ENCODE assay signal across 21 cellular contexts in the genomic region with DNA sequence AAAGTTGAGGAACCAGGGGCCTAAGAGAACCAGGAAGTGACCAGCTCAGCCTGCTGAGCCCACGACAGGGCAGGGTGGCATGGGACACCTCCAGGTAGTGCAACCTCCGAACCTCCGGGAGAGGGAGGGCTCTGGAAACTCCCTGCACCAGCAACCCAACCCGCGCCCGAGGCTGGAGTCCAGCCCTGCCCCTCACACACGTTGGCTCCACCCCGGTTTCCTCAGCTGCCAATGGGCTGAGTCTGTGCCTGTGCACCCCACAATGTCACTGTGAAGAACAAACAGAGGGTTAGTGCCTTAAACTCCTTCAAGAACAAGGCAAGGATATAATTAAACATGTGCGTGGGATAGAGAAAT. TPM values are rescaled to one million over a fixed set of nuclear protein-coding genes. Genes with fewer than 3 reads are reported as not detected.
DNase-seq lines count a peak whose midpoint lies in the region; ATAC-seq and TF ChIP-seq lines count a peak whose summit lies in the region.
"Had no signal": no experiment of that assay in that cellular context is flagged by ENCODE, and none has a peak within 500 bp of the region (broad histone marks: within the 10 kb centered on the region; RNA-seq: fewer than 3 reads in every experiment).

No MANE protein-coding gene starts in this region.

- WGBS in SK-N-SH (ENCODE audit: low lambda C conversion rate): 33% methylated on average over 4 of the region's 9 CpGs
- WGBS in endodermal cell (ENCODE audit: insufficient coverage in 1 of 2, insufficient read length in 1 of 2), 2 experiments: 61 to 71% methylated on average over 8 to 9 of the region's 9 CpGs

- no peaks in the 10 kb centered on the region for H3K9me2 ChIP-seq in SK-N-SH

- POLR2A ChIA-PET in SK-N-SH (lab: Yijun Ruan, JAX): interaction anchor here (0.7 kb wide), 1 partner anchor 9 kb away, joined by 3 read pairs; no protein-coding TSS in a partner anchor

- no peak overlapping the region for H3K4me2 ChIP-seq in SK-N-SH

- H3K9me3 Mint-ChIP-seq in endodermal cell: no peaks in the 10 kb centered on the region
- H3K9me3 Mint-ChIP-seq: CD4-positive, alpha-beta T cell had no signal

- DNase-seq in Right ventricle myocardium inferior (ENCODE audit: missing footprints) (peak; percentile 15), left ventricle myocardium inferior (no peak), SK-N-SH (peak; percentile 83), endodermal cell (peak; percentile 73), T-helper 17 cell (no peak)
- DNase-seq: activated CD8-positive, alpha-beta T cell treated with anti-CD3 and anti-CD28 coated beads, Interleukin-2, amount 10 ng/mL, durations not matched to agents 7 days and 5 days; activated T-cell treated with anti-CD3 and anti-CD28 coated beads, Interleukin-2, amount 50 U/mL, for 48 hours; CD4-positive, alpha-beta T cell; central memory CD4-positive, alpha-beta T cell; DND-41; NCI-H2107; NCI-H82; Peyer's patch; stimulated activated CD4-positive, alpha-beta T cell treated with anti-CD3 and anti-CD28 coated beads, Interleukin-4, amount 100 ng/mL, for 1 hour; SW 1271 had no signal

- H3K4me1 Mint-ChIP-seq in endodermal cell (peaks cover 30% of the 10 kb centered on the region), T-helper 17 cell (peaks cover 3% of the 10 kb centered on the region)

- H3K27me3 Mint-ChIP-seq in endodermal cell (ENCODE audit: insufficient read depth): peaks cover 11% of the 10 kb centered on the region
- H3K27me3 Mint-ChIP-seq in T-helper 17 cell: peaks cover 69% of the 10 kb centered on the region

- no peak for TF ChIP-seq CTCF in left ventricle myocardium inferior (IDR thresholded peaks at IDR 0.05; ENCODE audit: borderline replicate concordance)
- no peak for TF ChIP-seq CTCF in SK-N-SH (IDR thresholded peaks at IDR 0.05)
- no peak for TF ChIP-seq CTCF in endodermal cell (conservative IDR thresholded peaks at IDR 0.05)

- no peaks in the 10 kb centered on the region for H3F3A ChIP-seq in SK-N-SH (replicated peaks; ENCODE audit: insufficient read depth)

- no peaks in the 10 kb centered on the region for H3K9me3 ChIP-seq in left ventricle myocardium inferior (replicated peaks)
- H3K9me3 ChIP-seq in SK-N-SH: no peaks in the 10 kb centered on the region
- H3K9me3 ChIP-seq in endodermal cell (ENCODE audit: control insufficient read depth, low read length): no peaks in the 10 kb centered on the region
- no peaks in the 10 kb centered on the region for H3K9me3 ChIP-seq in T-helper 17 cell (ENCODE audit: control insufficient read depth, low read length, poor library complexity, severe bottlenecking)
- H3K9me3 ChIP-seq: Peyer's patch had no signal

- H4K20me1 ChIP-seq in SK-N-SH (ENCODE audit: insufficient read depth): no peaks in the 10 kb centered on the region

- ATAC-seq in Right ventricle myocardium inferior (no peak), GM19455 (IDR thresholded peaks at IDR 0.05; ENCODE audit: unreplicated experiment) (no peak), T-helper 17 cell (no peak), GM19023 (IDR thresholded peaks at IDR 0.05; ENCODE audit: unreplicated experiment) (no peak)
- ATAC-seq: activated CD8-positive, alpha-beta T cell treated with anti-CD3 and anti-CD28 coated beads, Interleukin-2, amount 10 ng/mL, durations not matched to agents 7 days and 5 days; left lobe of liver had no signal

- no peak for TF ChIP-seq RAD21 in SK-N-SH (IDR thresholded peaks at IDR 0.05; ENCODE audit: low read length)

- no peak overlapping the region for H3K27ac Mint-ChIP-seq in endodermal cell
- H3K27ac Mint-ChIP-seq in T-helper 17 cell: no peak overlapping the region
- H3K27ac Mint-ChIP-seq: activated CD8-positive, alpha-beta T cell treated with anti-CD3 and anti-CD28 coated beads, Interleukin-2, amount 10 ng/mL, durations not matched to agents 7 days and 5 days; CD4-positive, alpha-beta T cell had no signal

- H3K27me3 ChIP-seq in left ventricle myocardium inferior (ENCODE audit: low read depth) (peaks cover 100% of the 10 kb centered on the region), SK-N-SH (ENCODE audit: insufficient read depth) (no peaks in the 10 kb centered on the region; the same call in 1 of the 2 replicates), endodermal cell (ENCODE audit: control insufficient read depth, insufficient read depth, low read length, poor library complexity, severe bottlenecking) (no peaks in the 10 kb centered on the region)
- H3K27me3 ChIP-seq: Peyer's patch had no signal

- H3K36me3 Mint-ChIP-seq in endodermal cell (ENCODE audit: low read depth) (no peaks in the 10 kb centered on the region), T-helper 17 cell (ENCODE audit: low read depth) (peaks cover 8% of the 10 kb centered on the region)

- H3K4me3 ChIP-seq in left ventricle myocardium inferior (no peak overlapping the region), SK-N-SH (ENCODE audit: low read depth in 2 of 2, low read length in 1 of 2) (no peak overlapping the region), endodermal cell (ENCODE audit: low read length) (no peak overlapping the region)
- H3K4me3 ChIP-seq: Peyer's patch had no signal

- intact Hi-C loops in Right ventricle myocardium inferior (cut with DNase I): no loop called here
- intact Hi-C loops in left ventricle myocardium inferior (cut with micrococcal nuclease): no loop called here

- H3K4me3 Mint-ChIP-seq in endodermal cell: no peak overlapping the region
- H3K4me3 Mint-ChIP-seq in T-helper 17 cell: no peak overlapping the region
- H3K4me3 Mint-ChIP-seq: activated CD8-positive, alpha-beta T cell treated with anti-CD3 and anti-CD28 coated beads, Interleukin-2, amount 10 ng/mL, durations not matched to agents 7 days and 5 days; CD4-positive, alpha-beta T cell had no signal

- H3K9ac ChIP-seq in SK-N-SH: no peak overlapping the region
- H3K9ac ChIP-seq in endodermal cell (ENCODE audit: extremely low read depth, low read length, poor library complexity, severe bottlenecking): no peak overlapping the region

- no peak overlapping the region for H3K27ac ChIP-seq in left ventricle myocardium inferior (replicated peaks)
- H3K27ac ChIP-seq in SK-N-SH (ENCODE audit: low read depth in 2 of 2, low read length in 1 of 2): peak overlapping the region in 1 of 2 experiments; percentile 93; a peak in 2 of 4 replicates
- H3K27ac ChIP-seq in endodermal cell (ENCODE audit: low read depth, low read length): no peak overlapping the region
- peak overlapping the region; percentile 44 for H3K27ac ChIP-seq in temporal lobe (ENCODE audit: low read depth, low read length)
- H3K27ac ChIP-seq: Peyer's patch had no signal

- no peaks in the 10 kb centered on the region for H3K36me3 ChIP-seq in left ventricle myocardium inferior
- H3K36me3 ChIP-seq in SK-N-SH (replicated peaks in 1 of 2; ENCODE audit: control insufficient read depth in 1 of 2, insufficient read depth in 2 of 2, low read length in 1 of 2): no peaks in the 10 kb centered on the region
- H3K36me3 ChIP-seq in endodermal cell (ENCODE audit: control insufficient read depth, insufficient read depth, low read length): no peaks in the 10 kb centered on the region
- H3K36me3 ChIP-seq: Peyer's patch had no signal

- H3K79me2 ChIP-seq in SK-N-SH (ENCODE audit: insufficient read depth): no peaks in the 10 kb centered on the region

- no peaks in the 10 kb centered on the region for H3K4me1 ChIP-seq in left ventricle myocardium inferior
- peaks cover 0 to 35% of the 10 kb centered on the region in 2 experiments; a peak in 2 of 4 replicates for H3K4me1 ChIP-seq in SK-N-SH (ENCODE audit: control insufficient read depth in 1 of 2, insufficient read depth in 2 of 2, low read depth in 1 of 2, low read length in 1 of 2)
- peaks cover 6% of the 10 kb centered on the region for H3K4me1 ChIP-seq in endodermal cell (ENCODE audit: control insufficient read depth, insufficient read depth, low read length)
- H3K4me1 ChIP-seq: Peyer's patch had no signal

- H2AFZ ChIP-seq in SK-N-SH (ENCODE audit: low read depth): no peak overlapping the region

- CTCF ChIA-PET in SK-N-SH (lab: Yijun Ruan, JAX): interaction anchor here (0.6 to 2.6 kb wide), 9 partner anchors 11 to 133 kb away, joined by 3 to 9 read pairs (median 4); no protein-coding TSS in a partner anchor

- no peak for TF ChIP-seq EP300 in SK-N-SH (IDR thresholded peaks at IDR 0.05; ENCODE audit: borderline replicate concordance in 1 of 2, low read depth in 1 of 2, low read length in 1 of 2)

TF ChIP-seq in SK-N-SH, 30 proteins besides CTCF, POLR2A, EP300 and RAD21 (continues in another document):
- TF ChIP-seq, protein P1, sequence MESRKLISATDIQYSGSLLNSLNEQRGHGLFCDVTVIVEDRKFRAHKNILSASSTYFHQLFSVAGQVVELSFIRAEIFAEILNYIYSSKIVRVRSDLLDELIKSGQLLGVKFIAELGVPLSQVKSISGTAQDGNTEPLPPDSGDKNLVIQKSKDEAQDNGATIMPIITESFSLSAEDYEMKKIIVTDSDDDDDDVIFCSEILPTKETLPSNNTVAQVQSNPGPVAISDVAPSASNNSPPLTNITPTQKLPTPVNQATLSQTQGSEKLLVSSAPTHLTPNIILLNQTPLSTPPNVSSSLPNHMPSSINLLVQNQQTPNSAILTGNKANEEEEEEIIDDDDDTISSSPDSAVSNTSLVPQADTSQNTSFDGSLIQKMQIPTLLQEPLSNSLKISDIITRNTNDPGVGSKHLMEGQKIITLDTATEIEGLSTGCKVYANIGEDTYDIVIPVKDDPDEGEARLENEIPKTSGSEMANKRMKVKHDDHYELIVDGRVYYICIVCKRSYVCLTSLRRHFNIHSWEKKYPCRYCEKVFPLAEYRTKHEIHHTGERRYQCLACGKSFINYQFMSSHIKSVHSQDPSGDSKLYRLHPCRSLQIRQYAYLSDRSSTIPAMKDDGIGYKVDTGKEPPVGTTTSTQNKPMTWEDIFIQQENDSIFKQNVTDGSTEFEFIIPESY (IDR thresholded peaks at IDR 0.05; ENCODE audit: borderline replicate concordance, low read depth): no peak
- no peak for TF ChIP-seq TCF12 (IDR thresholded peaks at IDR 0.05)
- no peak for TF ChIP-seq GATA2 (CRISPR knock-in tag; IDR thresholded peaks at IDR 0.05)
- TF ChIP-seq, protein P2, sequence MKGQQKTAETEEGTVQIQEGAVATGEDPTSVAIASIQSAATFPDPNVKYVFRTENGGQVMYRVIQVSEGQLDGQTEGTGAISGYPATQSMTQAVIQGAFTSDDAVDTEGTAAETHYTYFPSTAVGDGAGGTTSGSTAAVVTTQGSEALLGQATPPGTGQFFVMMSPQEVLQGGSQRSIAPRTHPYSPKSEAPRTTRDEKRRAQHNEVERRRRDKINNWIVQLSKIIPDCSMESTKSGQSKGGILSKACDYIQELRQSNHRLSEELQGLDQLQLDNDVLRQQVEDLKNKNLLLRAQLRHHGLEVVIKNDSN (IDR thresholded peaks at IDR 0.05; ENCODE audit: borderline replicate concordance, low read depth): no peak
- no peak for TF ChIP-seq YY1 (IDR thresholded peaks at IDR 0.05; ENCODE audit: low read depth)
- no peak for TF ChIP-seq NRF1 (IDR thresholded peaks at IDR 0.05; ENCODE audit: low read depth, low read length)

RNA-seq across cellular contexts. Expression of a gene that starts 17.0 kb away (rescaled TPM):
- 0.08 TPM for total RNA-seq in Right ventricle myocardium inferior
- total RNA-seq in left ventricle myocardium inferior: not detected
- polyA plus RNA-seq in SK-N-SH (2012; rRNA removed): 0.46 and 0.55 TPM in 2 replicates
- polyA plus RNA-seq in SK-N-SH (2012; cell fraction: cytosol; rRNA removed): 0.27 and 0.98 TPM in 2 replicates
- 0.74 and 1.4 TPM in 2 replicates for polyA plus RNA-seq in SK-N-SH (2012; cell fraction: nucleus; rRNA removed)
- 1 to 10 TPM in 1 of 2 donors, under 1 TPM in 1; 0.89 to 1.4 TPM for total RNA-seq in endodermal cell
- 3.4 TPM for polyA plus RNA-seq in endodermal cell (2013, experiment 1 of 2)
- 3.0 TPM for polyA plus RNA-seq in endodermal cell (2013, experiment 2 of 2)
- 6.6 TPM for total RNA-seq in temporal lobe
- total RNA-seq in T-helper 17 cell: not detected
- total RNA-seq: activated CD8-positive, alpha-beta T cell treated with anti-CD3 and anti-CD28 coated beads, Interleukin-2, amount 10 ng/mL, durations not matched to agents 7 days and 5 days; CD4-positive, alpha-beta T cell; fibroblast of villous mesenchyme; left lobe of liver; skeletal muscle tissue had no signal

Comparison
In these comparisons a context has a peak if more than half of its experiments do, and no peak if none do; other contexts are left out.
1. DNase-seq: peak in Right ventricle myocardium inferior (single experiment), SK-N-SH (single experiment) and endodermal cell (single experiment); none in left ventricle myocardium inferior (single experiment) and T-helper 17 cell (0 of 3).